In genomic region chr3:189833266-189833665, GRCh38 we compare ENCODE assay signal across 30 cellular contexts.
"Had no signal": no experiment of that assay in that cellular context is flagged by ENCODE, and none has a peak within 500 bp of the region (broad histone marks: within the 10 kb centered on the region; RNA-seq: fewer than 3 reads in every experiment).

No MANE protein-coding gene starts in this region.

- H3K27ac ChIP-seq: parathyroid adenoma, psoas muscle, sigmoid colon, stomach, tibial artery, uterus had no signal

- H3K27me3 Mint-ChIP-seq: naive thymus-derived CD4-positive, alpha-beta T cell; stimulated activated naive B cell treated with anti-CD40 and anti-IgM and Interleukin-4, amounts not matched to agents 10 μg/mL and 1 μg/mL and 100 μg/mL, for 72 hours had no signal

- H3K4me1 Mint-ChIP-seq: activated naive CD4-positive, alpha-beta T cell treated with anti-CD3 and anti-CD28 coated beads, Interleukin-2, amount 50 U/mL, for 24 hours; activated naive CD8-positive, alpha-beta T cell treated with anti-CD3 and anti-CD28 coated beads, Interleukin-2, amount 50 U/mL, for 24 hours; stimulated activated naive B cell treated with anti-CD40 and anti-IgM and Interleukin-4, amounts not matched to agents 10 μg/mL and 1 μg/mL and 100 μg/mL, for 72 hours had no signal

- H3K79me2 ChIP-seq: parathyroid adenoma had no signal

- H3K36me3 ChIP-seq: sigmoid colon, stomach, tibial artery, uterus had no signal

- DNase-seq: activated CD4-positive, alpha-beta T cell treated with anti-CD3 and anti-CD28 coated beads, Interleukin-2, amount 50 U/mL, for 1 hour; activated CD4-positive, CD25-positive, alpha-beta regulatory T cell treated with anti-CD3 and anti-CD28 coated beads, Interleukin-2, amount 50 U/mL, for 72 hours; activated CD8-positive, alpha-beta T cell treated with anti-CD3 and anti-CD28 coated beads for 36 hours; activated naive CD8-positive, alpha-beta T cell treated with anti-CD3 and anti-CD28 coated beads, Interleukin-2, amount 50 U/mL, for 24 hours; activated T-cell treated with anti-CD3 and anti-CD28 coated beads, Interleukin-2, amount 50 U/mL, for 4 hours; amygdala; dermis blood vessel endothelial cell; effector CD4-positive, alpha-beta T cell; erythroblast; head of caudate nucleus; hippocampal formation; kidney; left colon; midbrain; naive thymus-derived CD4-positive, alpha-beta T cell; psoas muscle; sigmoid colon; small intestine; stimulated activated CD4-positive, alpha-beta T cell treated with anti-CD3 and anti-CD28 coated beads, Interleukin-2, amount 100 ng/mL, for 24 hours; stimulated activated naive B cell treated with anti-CD40 and anti-IgM and Interleukin-4, amounts not matched to agents 10 μg/mL and 1 μg/mL and 100 μg/mL, for 72 hours; stomach; T-helper 9 cell; tibial artery; uterus had no signal

- H3K27me3 ChIP-seq: sigmoid colon, stomach, tibial artery, uterus had no signal

- H3K4me3 Mint-ChIP-seq: activated CD8-positive, alpha-beta T cell treated with anti-CD3 and anti-CD28 coated beads for 36 hours; activated naive CD4-positive, alpha-beta T cell treated with anti-CD3 and anti-CD28 coated beads, Interleukin-2, amount 50 U/mL, for 24 hours; activated naive CD8-positive, alpha-beta T cell treated with anti-CD3 and anti-CD28 coated beads, Interleukin-2, amount 50 U/mL, for 24 hours; activated T-cell treated with anti-CD3 and anti-CD28 coated beads, Interleukin-2, amount 50 U/mL, for 4 hours; naive thymus-derived CD4-positive, alpha-beta T cell; stimulated activated naive B cell treated with anti-CD40 and anti-IgM and Interleukin-4, amounts not matched to agents 10 μg/mL and 1 μg/mL and 100 μg/mL, for 72 hours; T-helper 1 cell treated with Interleukin-12 subunit alpha and Interleukin-12 subunit beta and Interleukin-4 antibody, amounts not matched to agents 30 μg/mL and 1 μg/mL, for 36 hours had no signal

- H3K27ac Mint-ChIP-seq: activated CD8-positive, alpha-beta T cell treated with anti-CD3 and anti-CD28 coated beads for 36 hours; activated naive CD4-positive, alpha-beta T cell treated with anti-CD3 and anti-CD28 coated beads, Interleukin-2, amount 50 U/mL, for 24 hours; activated naive CD8-positive, alpha-beta T cell treated with anti-CD3 and anti-CD28 coated beads, Interleukin-2, amount 50 U/mL, for 24 hours; activated T-helper 2 cell treated with anti-CD3 and anti-CD28 coated beads, Interferon-gamma antibody, Interleukin-2, Interleukin-4, amounts not matched to agents 10 μg/mL and 5 μg/mL and 100 μg/mL, durations not matched to agents 14 hours and 24 hours and 36 hours; naive thymus-derived CD4-positive, alpha-beta T cell; stimulated activated naive B cell treated with anti-CD40 and anti-IgM and Interleukin-4, amounts not matched to agents 10 μg/mL and 1 μg/mL and 100 μg/mL, for 72 hours; T-helper 1 cell treated with Interleukin-12 subunit alpha and Interleukin-12 subunit beta and Interleukin-4 antibody, amounts not matched to agents 30 μg/mL and 1 μg/mL, for 36 hours had no signal

- FAIRE-seq: colon, endometrium, kidney, small intestine had no signal

- H3K4me1 ChIP-seq: parathyroid adenoma, sigmoid colon, stomach, tibial artery, uterus had no signal

- H2AFZ ChIP-seq: parathyroid adenoma had no signal

- H3K4me3 ChIP-seq: psoas muscle, sigmoid colon, stomach, tibial artery, uterus had no signal

- H3K9me3 Mint-ChIP-seq: activated CD8-positive, alpha-beta T cell treated with anti-CD3 and anti-CD28 coated beads for 36 hours; activated naive CD4-positive, alpha-beta T cell treated with anti-CD3 and anti-CD28 coated beads, Interleukin-2, amount 50 U/mL, for 24 hours; activated naive CD8-positive, alpha-beta T cell treated with anti-CD3 and anti-CD28 coated beads, Interleukin-2, amount 50 U/mL, for 24 hours; activated T-cell treated with anti-CD3 and anti-CD28 coated beads, Interleukin-2, amount 50 U/mL, for 4 hours; activated T-helper 2 cell treated with anti-CD3 and anti-CD28 coated beads, Interferon-gamma antibody, Interleukin-2, Interleukin-4, amounts not matched to agents 10 μg/mL and 5 μg/mL and 100 μg/mL, durations not matched to agents 14 hours and 24 hours and 36 hours; naive thymus-derived CD4-positive, alpha-beta T cell; stimulated activated naive B cell treated with anti-CD40 and anti-IgM and Interleukin-4, amounts not matched to agents 10 μg/mL and 1 μg/mL and 100 μg/mL, for 72 hours; T-helper 1 cell treated with Interleukin-12 subunit alpha and Interleukin-12 subunit beta and Interleukin-4 antibody, amounts not matched to agents 30 μg/mL and 1 μg/mL, for 36 hours had no signal

- H3K9me3 ChIP-seq: psoas muscle, sigmoid colon, stomach, tibial artery, uterus had no signal

- H3K36me3 Mint-ChIP-seq: activated naive CD4-positive, alpha-beta T cell treated with anti-CD3 and anti-CD28 coated beads, Interleukin-2, amount 50 U/mL, for 24 hours; naive thymus-derived CD4-positive, alpha-beta T cell; stimulated activated naive B cell treated with anti-CD40 and anti-IgM and Interleukin-4, amounts not matched to agents 10 μg/mL and 1 μg/mL and 100 μg/mL, for 72 hours had no signal
